In genomic region chr19:46416077-46416709, GRCh38 we compare ENCODE assay signal across 1 cellular context.
TF ChIP-seq lines count a peak whose summit lies in the region.

No MANE protein-coding gene starts in this region.

TF ChIP-seq in K562, 482 proteins besides CTCF, POLR2A, EP300 and RAD21 (continued from another document and continues in another):
- no peak for TF ChIP-seq HIVEP1 (CRISPR knock-in tag; IDR thresholded peaks at IDR 0.05)
- no peak for TF ChIP-seq ERF (CRISPR knock-in tag; IDR thresholded peaks at IDR 0.05)
- 0 out of 2 replicates have a peak, but pooled peaks have one; percentile 18 for TF ChIP-seq E2F3 (CRISPR knock-in tag; IDR thresholded peaks at IDR 0.05)
- TF ChIP-seq CREM (IDR thresholded peaks at IDR 0.05; ENCODE audit: low read depth), result peak; percentile 44; the same call in 1 of the 2 replicates
- TF ChIP-seq RBM22 (IDR thresholded peaks at IDR 0.05; ENCODE audit: low read depth, low read length, poor library complexity, severe bottlenecking), result peak; percentile 58
- peak; percentile 51; the same call in 1 of the 2 replicates for TF ChIP-seq RNF2 (IDR thresholded peaks at IDR 0.05)
- peak; percentile 31 for TF ChIP-seq PRDM10 (IDR thresholded peaks at IDR 0.05; ENCODE audit: partially characterized antibody)
- TF ChIP-seq ETV6 (IDR thresholded peaks at IDR 0.05; ENCODE audit: borderline replicate concordance in 1 of 2, low read depth in 2 of 2, low read length in 1 of 2), result no peak
- TF ChIP-seq ETV6 (CRISPR knock-in tag; IDR thresholded peaks at IDR 0.05; ENCODE audit: borderline replicate concordance), result no peak
- TF ChIP-seq JUND (IDR thresholded peaks at IDR 0.05; ENCODE audit: borderline replicate concordance, low read depth, low read length), result peak; percentile 33; the same call in 1 of the 2 replicates
- TF ChIP-seq JUND (tag; IDR thresholded peaks at IDR 0.05; ENCODE audit: borderline replicate concordance, low read depth, low read length), result no peak; the same call in 2 of the 3 replicates
- no peak for TF ChIP-seq FOXA1 (IDR thresholded peaks at IDR 0.05; ENCODE audit: borderline replicate concordance)
- no peak for TF ChIP-seq BRF2 (IDR thresholded peaks at IDR 0.05; ENCODE audit: borderline replicate concordance, insufficient read depth, insufficient read length)
- peak; percentile 46; the same call in 1 of the 2 replicates for TF ChIP-seq L3MBTL2 (IDR thresholded peaks at IDR 0.05)
- TF ChIP-seq TAF1 (IDR thresholded peaks at IDR 0.05; ENCODE audit: control insufficient read depth, extremely low read depth, insufficient read depth, low read length, severe bottlenecking), result peak; percentile 25
- TF ChIP-seq CXXC5 (CRISPR knock-in tag; IDR thresholded peaks at IDR 0.05), result peak; percentile 70
- TF ChIP-seq SAP30 (IDR thresholded peaks at IDR 0.05; ENCODE audit: borderline replicate concordance, insufficient read depth, low read depth, low read length, poor library complexity, severe bottlenecking), result peak; percentile 75
- no peak for TF ChIP-seq FOXO4 (CRISPR knock-in tag; IDR thresholded peaks at IDR 0.05)
- peak; percentile 38; the same call in 1 of the 2 replicates for TF ChIP-seq CHD2 (IDR thresholded peaks at IDR 0.05; ENCODE audit: low read depth, low read length)
- TF ChIP-seq KLF10 (CRISPR knock-in tag; IDR thresholded peaks at IDR 0.05), result no peak
- TF ChIP-seq ATF7 (IDR thresholded peaks at IDR 0.05), result peak; percentile 39; the same call in 1 of the 2 replicates
- peak; percentile 43 for TF ChIP-seq TBP (optimal IDR thresholded peaks at IDR 0.05; ENCODE audit: low read depth, low read length)
- peak; percentile 50; the same call in 1 of the 2 replicates for TF ChIP-seq PHF8 (IDR thresholded peaks at IDR 0.05; ENCODE audit: borderline replicate concordance, low read length)
- TF ChIP-seq ETS1 (conservative IDR thresholded peaks at IDR 0.05; ENCODE audit: control insufficient read depth, low read depth, low read length), result 0 out of 2 replicates have a peak, but pooled peaks have one; percentile 5
- TF ChIP-seq GTF2E2 (tag; IDR thresholded peaks at IDR 0.05), result peak; percentile 59; the same call in 1 of the 2 replicates
- no peak for TF ChIP-seq PHTF2 (CRISPR knock-in tag; IDR thresholded peaks at IDR 0.05)
- 0 out of 2 replicates have a peak, but pooled peaks have one; percentile 9 for TF ChIP-seq PKNOX1 (IDR thresholded peaks at IDR 0.05)
- TF ChIP-seq VEZF1 (CRISPR knock-in tag; IDR thresholded peaks at IDR 0.05), result peak; percentile 100
- TF ChIP-seq CCNT2 (IDR thresholded peaks at IDR 0.05; ENCODE audit: borderline replicate concordance, extremely low read depth, insufficient read length, low read depth, low read length), result peak; percentile 91
- peak; percentile 63; the same call in 1 of the 2 replicates for TF ChIP-seq TFAP4 (CRISPR knock-in tag; IDR thresholded peaks at IDR 0.05; ENCODE audit: borderline replicate concordance)
- no peak for TF ChIP-seq ATF1 (CRISPR knock-in tag; IDR thresholded peaks at IDR 0.05)
- TF ChIP-seq ATF1 (tag; IDR thresholded peaks at IDR 0.05), result peak; percentile 43; the same call in 1 of the 2 replicates
- TF ChIP-seq ZNF639 (CRISPR knock-in tag; conservative IDR thresholded peaks at IDR 0.05 in 1 of 2, IDR thresholded peaks at IDR 0.05 in 1 of 2), result peak in 1 of 2 experiments; percentile 18; a peak in 1 of 4 replicates
- no peak for TF ChIP-seq YBX1 (IDR thresholded peaks at IDR 0.05)
- TF ChIP-seq ARHGAP35 (IDR thresholded peaks at IDR 0.05; ENCODE audit: partially characterized antibody), result no peak
- TF ChIP-seq E2F1 (CRISPR knock-in tag; IDR thresholded peaks at IDR 0.05), result no peak
- peak; percentile 36; the same call in 1 of the 2 replicates for TF ChIP-seq MBD2 (IDR thresholded peaks at IDR 0.05; ENCODE audit: borderline replicate concordance, low read depth)
- 0 out of 2 replicates have a peak, but pooled peaks have one; percentile 6 for TF ChIP-seq MIER1 (IDR thresholded peaks at IDR 0.05; ENCODE audit: low read depth)
- TF ChIP-seq TRIM25 (IDR thresholded peaks at IDR 0.05; ENCODE audit: borderline replicate concordance), result peak; percentile 79; the same call in 1 of the 2 replicates
- peak; percentile 35; the same call in 1 of the 2 replicates for TF ChIP-seq KLF13 (tag; IDR thresholded peaks at IDR 0.05; ENCODE audit: borderline replicate concordance, low read depth)
- TF ChIP-seq MAZ (CRISPR knock-in tag; conservative IDR thresholded peaks at IDR 0.05 in 1 of 2, IDR thresholded peaks at IDR 0.05 in 1 of 2), result peak; percentile 93 to 94
- TF ChIP-seq YY1 (IDR thresholded peaks at IDR 0.05; ENCODE audit: borderline replicate concordance in 1 of 3, control insufficient read depth in 1 of 3, extremely low read depth in 1 of 3, insufficient read depth in 3 of 3, insufficient read length in 1 of 3, insufficient replicate concordance in 2 of 3, low read depth in 1 of 3, low read length in 2 of 3), result peak in 1 of 3 experiments; percentile 12
- TF ChIP-seq HCFC1 (IDR thresholded peaks at IDR 0.05; ENCODE audit: low read depth, low read length), result peak; percentile 49
- TF ChIP-seq THRAP3 (IDR thresholded peaks at IDR 0.05; ENCODE audit: borderline replicate concordance), result no peak
- TF ChIP-seq HMGN3 (IDR thresholded peaks at IDR 0.05; ENCODE audit: borderline replicate concordance, extremely low read depth, insufficient read length, low read depth, low read length), result peak; percentile 93
